Comparison of ENCODE assay signal across 9 cellular contexts in genomic region chr18:58362027-58362575, GRCh38.
DNase-seq lines count a peak whose midpoint lies in the region; ATAC-seq lines count a peak whose summit lies in the region.
"Had no signal": no experiment of that assay in that cellular context is flagged by ENCODE, and none has a peak within 500 bp of the region (broad histone marks: within the 10 kb centered on the region; RNA-seq: fewer than 3 reads in every experiment).

No MANE protein-coding gene starts in this region.

- ATAC-seq in Right ventricle myocardium inferior (peak; percentile 86), GM19023 (IDR thresholded peaks at IDR 0.05; ENCODE audit: unreplicated experiment) (no peak), HG02884 (IDR thresholded peaks at IDR 0.05; ENCODE audit: unreplicated experiment) (no peak), HG03108 (IDR thresholded peaks at IDR 0.05; ENCODE audit: unreplicated experiment) (no peak)
- no peak for ATAC-seq in stimulated activated naive CD8-positive, alpha-beta T cell treated with anti-CD3 and anti-CD28 coated beads, Interleukin-15, amount 100 ng/mL, for 72 hours

- no peak overlapping the region for H3K27ac Mint-ChIP-seq in stimulated activated naive CD8-positive, alpha-beta T cell treated with anti-CD3 and anti-CD28 coated beads, Interleukin-15, amount 100 ng/mL, for 72 hours
- H3K27ac Mint-ChIP-seq: T-helper 1 cell treated with Interleukin-12 subunit alpha and Interleukin-12 subunit beta and Interleukin-4 antibody, amounts not matched to agents 30 μg/mL and 1 μg/mL, for 36 hours had no signal

- H3K4me3 Mint-ChIP-seq in stimulated activated naive CD8-positive, alpha-beta T cell treated with anti-CD3 and anti-CD28 coated beads, Interleukin-15, amount 100 ng/mL, for 72 hours = no peak overlapping the region
- H3K4me3 Mint-ChIP-seq: T-helper 1 cell treated with Interleukin-12 subunit alpha and Interleukin-12 subunit beta and Interleukin-4 antibody, amounts not matched to agents 30 μg/mL and 1 μg/mL, for 36 hours had no signal

- H3K4me1 Mint-ChIP-seq in stimulated activated naive CD8-positive, alpha-beta T cell treated with anti-CD3 and anti-CD28 coated beads, Interleukin-15, amount 100 ng/mL, for 72 hours = no peaks in the 10 kb centered on the region

- no peaks in the 10 kb centered on the region for H3K27me3 Mint-ChIP-seq in stimulated activated naive CD8-positive, alpha-beta T cell treated with anti-CD3 and anti-CD28 coated beads, Interleukin-15, amount 100 ng/mL, for 72 hours

- no peaks in the 10 kb centered on the region for H3K9me3 Mint-ChIP-seq in stimulated activated naive CD8-positive, alpha-beta T cell treated with anti-CD3 and anti-CD28 coated beads, Interleukin-15, amount 100 ng/mL, for 72 hours
- H3K9me3 Mint-ChIP-seq: T-helper 1 cell treated with Interleukin-12 subunit alpha and Interleukin-12 subunit beta and Interleukin-4 antibody, amounts not matched to agents 30 μg/mL and 1 μg/mL, for 36 hours had no signal

- intact Hi-C loops in Right ventricle myocardium inferior (cut with DNase I) = no loop called here
- intact Hi-C loops in cardiac septum (cut with DNase I) = no loop called here

- DNase-seq in Right ventricle myocardium inferior (ENCODE audit: missing footprints) (no peak), cardiac septum (ENCODE audit: low spot score) (no peak), dermis blood vessel endothelial cell (peak; percentile 96), middle frontal gyrus (ENCODE audit: extremely low spot score, low spot score) (peak; percentile 71)
- no peak for DNase-seq in stimulated activated naive CD8-positive, alpha-beta T cell treated with anti-CD3 and anti-CD28 coated beads, Interleukin-15, amount 100 ng/mL, for 72 hours

Comparison
In these comparisons a context has a peak if more than half of its experiments do, and no peak if none do; other contexts are left out.
1. DNase-seq: peak in dermis blood vessel endothelial cell (single experiment) and middle frontal gyrus (single experiment); none in Right ventricle myocardium inferior (single experiment), cardiac septum (single experiment) and stimulated activated naive CD8-positive, alpha-beta T cell treated with anti-CD3 and anti-CD28 coated beads, Interleukin-15, amount 100 ng/mL, for 72 hours (0 of 2).